In the genomic region with DNA sequence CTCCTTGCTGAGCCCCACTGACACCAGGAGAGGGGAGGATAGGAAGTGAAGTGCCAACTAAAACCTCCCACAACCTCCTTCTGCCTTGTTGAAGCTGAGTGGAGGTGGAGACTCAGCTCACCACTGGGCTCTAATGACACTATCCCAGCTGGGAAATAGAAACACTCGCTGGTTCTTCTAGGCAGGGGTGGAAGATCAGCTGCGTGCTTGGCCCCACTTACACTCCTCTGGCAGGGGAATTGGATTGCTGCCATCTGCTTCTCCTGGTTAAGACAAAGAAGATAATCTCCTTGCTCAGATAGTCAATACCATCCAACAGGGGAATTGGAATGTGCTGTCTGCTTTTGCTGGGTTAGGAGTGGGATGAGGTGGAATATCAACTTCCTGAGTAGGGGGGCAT, we compare ENCODE assay signal across 19 cellular contexts.
DNase-seq lines count a peak whose midpoint lies in the region; ATAC-seq, FAIRE-seq and TF ChIP-seq lines count a peak whose summit lies in the region.
"Had no signal": no experiment of that assay in that cellular context is flagged by ENCODE, and none has a peak within 500 bp of the region (broad histone marks: within the 10 kb centered on the region; RNA-seq: fewer than 3 reads in every experiment).

No MANE protein-coding gene starts in this region.

- TF ChIP-seq CTCF in D721Med (IDR thresholded peaks at IDR 0.05; ENCODE audit: insufficient read depth, missing control alignments) (no peak), fibroblast of mammary gland (conservative IDR thresholded peaks at IDR 0.05; ENCODE audit: control insufficient read depth, insufficient read depth, low read depth, low read length) (no peak)

- no peak for ATAC-seq in GM19452 (IDR thresholded peaks at IDR 0.05; ENCODE audit: unreplicated experiment)
- ATAC-seq: CD8-positive, alpha-beta T cell had no signal

- no peaks in the 10 kb centered on the region for H3K79me1 ChIP-seq in neuronal stem cell (ENCODE audit: low read depth, low read length)

- no peak overlapping the region for H3K27ac ChIP-seq in neuronal stem cell (replicated peaks; ENCODE audit: low read length)
- H3K27ac ChIP-seq: BLaER1 treated with 17β-estradiol and CSF1 and Interleukin-3, amounts not matched to agents 10 nM and 100 nM; SK-N-MC had no signal

- peak; percentile 80 for FAIRE-seq in D721Med (lab: Jason Lieb, UNC)
- FAIRE-seq: GM12892, RCC 7860 had no signal

- H2AK5ac ChIP-seq in neuronal stem cell (ENCODE audit: low read depth, low read length), result no peak overlapping the region

- no peak overlapping the region for H3K4me3 ChIP-seq in fibroblast of mammary gland (ENCODE audit: control insufficient read depth, low read depth, low read length)
- no peak overlapping the region for H3K4me3 ChIP-seq in neuronal stem cell (ENCODE audit: low read length in 2 of 2)
- H3K4me3 ChIP-seq: BLaER1 treated with 17β-estradiol and CSF1 and Interleukin-3, amounts not matched to agents 10 nM and 100 nM; SK-N-MC had no signal

- H3K18ac ChIP-seq in neuronal stem cell (ENCODE audit: low read length), result no peak overlapping the region

- no peak overlapping the region for H2BK12ac ChIP-seq in neuronal stem cell (ENCODE audit: low read length)

- H2BK5ac ChIP-seq in neuronal stem cell (ENCODE audit: low read length), result no peak overlapping the region

- no peaks in the 10 kb centered on the region for H3K36me3 ChIP-seq in neuronal stem cell (replicated peaks in 1 of 2; ENCODE audit: control insufficient read depth in 2 of 2, insufficient read depth in 2 of 2, low read length in 2 of 2)
- H3K36me3 ChIP-seq: BLaER1 treated with 17β-estradiol and CSF1 and Interleukin-3, amounts not matched to agents 10 nM and 100 nM had no signal

- DNase-seq in D721Med (ENCODE audit: insufficient read length, low spot score) (no peak), NCI-H524 (lab: John Stamatoyannopoulos, UW) (peak; percentile 87 to 93), fibroblast of mammary gland (ENCODE audit: low read depth) (peak; percentile 2), neuronal stem cell (ENCODE audit: low spot score) (no peak), Kasumi-1 (lab: John Stamatoyannopoulos, UW) (no peak), NCI-H128 (lab: John Stamatoyannopoulos, UW; ENCODE audit: unreplicated experiment) (no peak)
- no peak for DNase-seq in stimulated activated naive CD4-positive, alpha-beta T cell (lab: John Stamatoyannopoulos, UW)
- DNase-seq: Calu3; CD8-positive, alpha-beta T cell; KG1; NCI-H2081; NCI-H510A; NK-92 treated with Interleukin-12 subunit alpha and Interleukin-12 subunit beta, amount 100 ng/mL, for 24 hours; Right ventricle myocardium superior had no signal

- no peaks in the 10 kb centered on the region for H3K9me3 ChIP-seq in neuronal stem cell (replicated peaks in 1 of 2; ENCODE audit: control insufficient read depth in 2 of 2, insufficient read depth in 1 of 2, low read depth in 1 of 2, low read length in 2 of 2)

- no peak overlapping the region for H2BK120ac ChIP-seq in neuronal stem cell (ENCODE audit: low read depth, low read length)

- no peak overlapping the region for H2BK15ac ChIP-seq in neuronal stem cell (ENCODE audit: low read length)

- no peak overlapping the region for H3K23ac ChIP-seq in neuronal stem cell (ENCODE audit: low read depth, low read length, poor library complexity)

- H4K8ac ChIP-seq in neuronal stem cell (ENCODE audit: low read depth, low read length), result no peak overlapping the region

- WGBS in neuronal stem cell (ENCODE audit: extremely low coverage in 2 of 2, insufficient read length in 2 of 2, insufficient replicate concordance in 1 of 2), 2 donors, result no CpG with 5 or more reads among the region's 2 CpGs

- peak overlapping the region; percentile 36 for H2AFZ ChIP-seq in neuronal stem cell (ENCODE audit: low read length)

- no peaks in the 10 kb centered on the region for H3K4me1 ChIP-seq in neuronal stem cell (ENCODE audit: control insufficient read depth in 2 of 2, insufficient read depth in 1 of 2, low read depth in 1 of 2, low read length in 2 of 2)
- H3K4me1 ChIP-seq: BLaER1 treated with 17β-estradiol and CSF1 and Interleukin-3, amounts not matched to agents 10 nM and 100 nM had no signal

- no peak overlapping the region for H3K4ac ChIP-seq in neuronal stem cell (ENCODE audit: low read length)

- no peak overlapping the region for H3K4me2 ChIP-seq in neuronal stem cell (ENCODE audit: insufficient read depth, low read length, poor library complexity, severe bottlenecking)
- H3K4me2 ChIP-seq: BLaER1 treated with 17β-estradiol and CSF1 and Interleukin-3, amounts not matched to agents 10 nM and 100 nM had no signal

- H3K27me3 ChIP-seq in neuronal stem cell (ENCODE audit: control insufficient read depth in 3 of 3, insufficient read depth in 3 of 3, low read depth in 1 of 3, low read length in 3 of 3), result no peaks in the 10 kb centered on the region
- H3K27me3 ChIP-seq: BLaER1 treated with 17β-estradiol and CSF1 and Interleukin-3, amounts not matched to agents 10 nM and 100 nM had no signal

- H4K91ac ChIP-seq in neuronal stem cell (ENCODE audit: low read depth, low read length, poor library complexity), result no peak overlapping the region

- H3K9ac ChIP-seq in neuronal stem cell (ENCODE audit: low read depth, low read length, poor library complexity), result no peak overlapping the region
- H3K9ac ChIP-seq: BLaER1 treated with 17β-estradiol and CSF1 and Interleukin-3, amounts not matched to agents 10 nM and 100 nM had no signal

- H3K14ac ChIP-seq in neuronal stem cell (ENCODE audit: low read length), result no peak overlapping the region

Comparison
In these comparisons a context has a peak if more than half of its experiments do, and no peak if none do; other contexts are left out.
1. DNase-seq: peak in NCI-H524 (2 of 2) and fibroblast of mammary gland (single experiment); none in D721Med (single experiment), neuronal stem cell (single experiment), Kasumi-1 (0 of 2), NCI-H128 (single experiment) and stimulated activated naive CD4-positive, alpha-beta T cell (0 of 6).